ENCODE assay signal across 13 cellular contexts in genomic region chr11:133787379-133788103, GRCh38. TPM values are rescaled to one million over a fixed set of nuclear protein-coding genes. Genes with fewer than 3 reads are reported as not detected.
DNase-seq lines count a peak whose midpoint lies in the region; ATAC-seq and TF ChIP-seq lines count a peak whose summit lies in the region.
"Had no signal": no experiment of that assay in that cellular context is flagged by ENCODE, and none has a peak within 500 bp of the region (broad histone marks: within the 10 kb centered on the region; RNA-seq: fewer than 3 reads in every experiment).

No MANE protein-coding gene starts in this region.

- TF ChIP-seq POLR2A in gastrocnemius medialis (IDR thresholded peaks at IDR 0.05), result no peak

- DNase-seq in HAP-1 (ENCODE audit: low spot score in 2 of 2) (peak; percentile 17 to 55), adipocyte (ENCODE audit: low read depth) (no peak), gastrocnemius medialis (peak in 1 of 2 donors; percentile 22), SW 1271 (lab: John Stamatoyannopoulos, UW) (no peak)
- DNase-seq: activated CD4-positive, alpha-beta memory T cell treated with anti-CD3 and anti-CD28 coated beads, Interleukin-2, amount 10 ng/mL, durations not matched to agents 7 days and 5 days; COR-L47; KBM-7 had no signal

- no peak overlapping the region for H3K4me3 ChIP-seq in HAP-1
- peak overlapping the region; percentile 59 for H3K4me3 ChIP-seq in adipocyte (ENCODE audit: low read length)
- H3K4me3 ChIP-seq in iPS-15b (ENCODE audit: low read depth, low read length), result peak overlapping the region; percentile 53
- peak overlapping the region; percentile 24 to 43 (median 36) for H3K4me3 ChIP-seq in gastrocnemius medialis
- H3K4me3 ChIP-seq: GM12878, SK-N-MC had no signal

- H3K4me1 ChIP-seq in HAP-1, result no peaks in the 10 kb centered on the region
- no peaks in the 10 kb centered on the region for H3K4me1 ChIP-seq in adipocyte (ENCODE audit: control insufficient read depth, insufficient read depth, low read length)
- H3K4me1 ChIP-seq in iPS-15b (ENCODE audit: control insufficient read depth, insufficient read depth, low read length), result peaks cover 3% of the 10 kb centered on the region
- no peaks in the 10 kb centered on the region for H3K4me1 ChIP-seq in gastrocnemius medialis

- in situ Hi-C loops in HAP-1 (cut with MboI; ENCODE audit: low sequenced_read_pairs), result no loop called here
- in situ Hi-C loops in gastrocnemius medialis (cut with MboI; ENCODE audit: low sequenced_read_pairs in 4 of 4), result no loop called here

- H3K9me3 ChIP-seq in HAP-1 (no peaks in the 10 kb centered on the region), adipocyte (ENCODE audit: control insufficient read depth, low read length) (peaks cover 5% of the 10 kb centered on the region), iPS-15b (ENCODE audit: control insufficient read depth, insufficient read depth, low read length) (no peaks in the 10 kb centered on the region), gastrocnemius medialis (no peaks in the 10 kb centered on the region)

- peak; percentile 45 to 51 for ATAC-seq in gastrocnemius medialis
- no peak for ATAC-seq in HG03025 (IDR thresholded peaks at IDR 0.05; ENCODE audit: low FRiP score, unreplicated experiment)
- no peak for ATAC-seq in GM18873 (IDR thresholded peaks at IDR 0.05; ENCODE audit: low FRiP score, unreplicated experiment)
- no peak for ATAC-seq in GM21528 (IDR thresholded peaks at IDR 0.05; ENCODE audit: low FRiP score, unreplicated experiment)
- ATAC-seq: GM12878 had no signal

- intact Hi-C loops in gastrocnemius medialis (cut with DNase I; ENCODE audit: low total_unique reads), result no loop called here

- H3K27ac ChIP-seq in gastrocnemius medialis, result no peak overlapping the region
- H3K27ac ChIP-seq: SK-N-MC had no signal

- no peak for TF ChIP-seq CTCF in gastrocnemius medialis (IDR thresholded peaks at IDR 0.05 in 4 of 5, conservative IDR thresholded peaks at IDR 0.05 in 1 of 5)

- H3K27me3 ChIP-seq in HAP-1 (ENCODE audit: low read depth) (peaks cover 34% of the 10 kb centered on the region), adipocyte (replicated peaks; ENCODE audit: control insufficient read depth, insufficient read depth, low read length) (peaks cover 10% of the 10 kb centered on the region), iPS-15b (ENCODE audit: control insufficient read depth, insufficient read depth, low read length) (peaks cover 20% of the 10 kb centered on the region), gastrocnemius medialis (peaks cover 0 to 3% (median 0%) of the 10 kb centered on the region in 3 donors)

- H3K9ac ChIP-seq in adipocyte (ENCODE audit: low read length) (no peak overlapping the region), iPS-15b (ENCODE audit: low read depth, low read length) (peak overlapping the region; percentile 37)

- H3K36me3 ChIP-seq in HAP-1 (replicated peaks) (no peaks in the 10 kb centered on the region), adipocyte (ENCODE audit: control insufficient read depth, insufficient read depth, low read length, severe bottlenecking) (no peaks in the 10 kb centered on the region), iPS-15b (ENCODE audit: control insufficient read depth, insufficient read depth, low read length) (no peaks in the 10 kb centered on the region), gastrocnemius medialis (no peaks in the 10 kb centered on the region)

RNA-seq across cellular contexts. Expression of gene SPATA19, which starts 57.8 kb away (rescaled TPM):
- not detected for total RNA-seq in gastrocnemius medialis
- total RNA-seq: activated CD4-positive, alpha-beta memory T cell treated with anti-CD3 and anti-CD28 coated beads, Interleukin-2, amount 10 ng/mL, durations not matched to agents 7 days and 5 days; GM12878 had no signal

Comparison
In these comparisons a context has a peak if more than half of its experiments do, and no peak if none do; other contexts are left out.
1. DNase-seq: peak in HAP-1 (2 of 2); none in adipocyte (single experiment) and SW 1271 (0 of 2).
2. ATAC-seq: peak in gastrocnemius medialis (2 of 2); none in HG03025 (single experiment), GM18873 (single experiment) and GM21528 (single experiment).